In genomic region chr7:115851291-115851690, GRCh38 we compare ENCODE assay signal across 8 cellular contexts.
DNase-seq lines count a peak whose midpoint lies in the region; ATAC-seq lines count a peak whose summit lies in the region.

No MANE protein-coding gene starts in this region.

- DNase-seq in AG08395 (ENCODE audit: low spot score) (peak; percentile 33), NCI-H460 (ENCODE audit: extremely low read depth, low read depth) (peak; percentile 53), cerebellar cortex (ENCODE audit: low spot score) (peak; percentile 9), pons (ENCODE audit: low spot score) (peak; percentile 65), C1 segment of cervical spinal cord (lab: John Stamatoyannopoulos, UW) (no peak)
- no peak for DNase-seq in activated CD4-positive, alpha-beta T cell treated with anti-CD3 and anti-CD28 coated beads for 48 hours

- peak; percentile 64 for ATAC-seq in GM21723 (IDR thresholded peaks at IDR 0.05; ENCODE audit: unreplicated experiment)
- ATAC-seq in GM21515 (IDR thresholded peaks at IDR 0.05; ENCODE audit: unreplicated experiment), result no peak

Comparison
In these comparisons a context has a peak if more than half of its experiments do, and no peak if none do; other contexts are left out.
1. DNase-seq: peak in AG08395 (single experiment), NCI-H460 (single experiment), cerebellar cortex (single experiment) and pons (single experiment); none in C1 segment of cervical spinal cord (0 of 14) and activated CD4-positive, alpha-beta T cell treated with anti-CD3 and anti-CD28 coated beads for 48 hours (single experiment).